Comparison of ENCODE assay signal across 1 cellular context in the genomic region with DNA sequence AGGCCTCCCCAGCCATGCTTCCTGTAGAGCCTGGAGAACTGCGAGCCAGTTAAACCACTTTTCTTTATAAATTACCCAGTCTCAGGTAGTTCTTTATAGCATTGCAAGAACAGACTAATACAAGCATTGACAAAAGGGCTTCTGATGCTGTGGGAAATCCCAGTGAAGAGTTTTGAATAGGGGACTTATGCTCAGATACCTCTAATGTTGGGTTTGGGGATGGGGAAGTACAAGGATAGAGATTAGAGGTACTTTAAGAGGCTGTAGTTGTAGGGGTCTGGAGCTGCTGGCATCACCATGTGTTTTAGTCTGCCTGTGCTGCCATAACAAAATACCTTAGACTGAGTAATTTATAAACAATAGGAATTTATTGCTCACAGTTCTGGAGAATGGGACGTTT.
TF ChIP-seq lines count a peak whose summit lies in the region.

No MANE protein-coding gene starts in this region.

TF ChIP-seq in GM12878, 131 proteins besides CTCF, POLR2A, EP300 and RAD21:
- TF ChIP-seq RAD51 (IDR thresholded peaks at IDR 0.05) (no peak), DPF2 (IDR thresholded peaks at IDR 0.05) (no peak), POLR2AphosphoS2 (IDR thresholded peaks at IDR 0.05; ENCODE audit: low read depth, low read length) (no peak)
- TF ChIP-seq, protein P1, sequence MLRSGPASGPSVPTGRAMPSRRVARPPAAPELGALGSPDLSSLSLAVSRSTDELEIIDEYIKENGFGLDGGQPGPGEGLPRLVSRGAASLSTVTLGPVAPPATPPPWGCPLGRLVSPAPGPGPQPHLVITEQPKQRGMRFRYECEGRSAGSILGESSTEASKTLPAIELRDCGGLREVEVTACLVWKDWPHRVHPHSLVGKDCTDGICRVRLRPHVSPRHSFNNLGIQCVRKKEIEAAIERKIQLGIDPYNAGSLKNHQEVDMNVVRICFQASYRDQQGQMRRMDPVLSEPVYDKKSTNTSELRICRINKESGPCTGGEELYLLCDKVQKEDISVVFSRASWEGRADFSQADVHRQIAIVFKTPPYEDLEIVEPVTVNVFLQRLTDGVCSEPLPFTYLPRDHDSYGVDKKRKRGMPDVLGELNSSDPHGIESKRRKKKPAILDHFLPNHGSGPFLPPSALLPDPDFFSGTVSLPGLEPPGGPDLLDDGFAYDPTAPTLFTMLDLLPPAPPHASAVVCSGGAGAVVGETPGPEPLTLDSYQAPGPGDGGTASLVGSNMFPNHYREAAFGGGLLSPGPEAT (IDR thresholded peaks at IDR 0.05; ENCODE audit: low read depth), result no peak
- TF ChIP-seq, protein P2, sequence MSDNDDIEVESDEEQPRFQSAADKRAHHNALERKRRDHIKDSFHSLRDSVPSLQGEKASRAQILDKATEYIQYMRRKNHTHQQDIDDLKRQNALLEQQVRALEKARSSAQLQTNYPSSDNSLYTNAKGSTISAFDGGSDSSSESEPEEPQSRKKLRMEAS (IDR thresholded peaks at IDR 0.05; ENCODE audit: low read depth, low read length), result no peak
- TF ChIP-seq, protein P3, sequence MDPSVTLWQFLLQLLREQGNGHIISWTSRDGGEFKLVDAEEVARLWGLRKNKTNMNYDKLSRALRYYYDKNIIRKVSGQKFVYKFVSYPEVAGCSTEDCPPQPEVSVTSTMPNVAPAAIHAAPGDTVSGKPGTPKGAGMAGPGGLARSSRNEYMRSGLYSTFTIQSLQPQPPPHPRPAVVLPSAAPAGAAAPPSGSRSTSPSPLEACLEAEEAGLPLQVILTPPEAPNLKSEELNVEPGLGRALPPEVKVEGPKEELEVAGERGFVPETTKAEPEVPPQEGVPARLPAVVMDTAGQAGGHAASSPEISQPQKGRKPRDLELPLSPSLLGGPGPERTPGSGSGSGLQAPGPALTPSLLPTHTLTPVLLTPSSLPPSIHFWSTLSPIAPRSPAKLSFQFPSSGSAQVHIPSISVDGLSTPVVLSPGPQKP (IDR thresholded peaks at IDR 0.05; ENCODE audit: low read depth, low read length), result no peak
- TF ChIP-seq, protein P4, sequence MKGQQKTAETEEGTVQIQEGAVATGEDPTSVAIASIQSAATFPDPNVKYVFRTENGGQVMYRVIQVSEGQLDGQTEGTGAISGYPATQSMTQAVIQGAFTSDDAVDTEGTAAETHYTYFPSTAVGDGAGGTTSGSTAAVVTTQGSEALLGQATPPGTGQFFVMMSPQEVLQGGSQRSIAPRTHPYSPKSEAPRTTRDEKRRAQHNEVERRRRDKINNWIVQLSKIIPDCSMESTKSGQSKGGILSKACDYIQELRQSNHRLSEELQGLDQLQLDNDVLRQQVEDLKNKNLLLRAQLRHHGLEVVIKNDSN (IDR thresholded peaks at IDR 0.05; ENCODE audit: borderline replicate concordance, extremely low read length, insufficient read depth, low read depth, low read length), result no peak
